1 cellular context compared by ENCODE assay signal in the genomic region with DNA sequence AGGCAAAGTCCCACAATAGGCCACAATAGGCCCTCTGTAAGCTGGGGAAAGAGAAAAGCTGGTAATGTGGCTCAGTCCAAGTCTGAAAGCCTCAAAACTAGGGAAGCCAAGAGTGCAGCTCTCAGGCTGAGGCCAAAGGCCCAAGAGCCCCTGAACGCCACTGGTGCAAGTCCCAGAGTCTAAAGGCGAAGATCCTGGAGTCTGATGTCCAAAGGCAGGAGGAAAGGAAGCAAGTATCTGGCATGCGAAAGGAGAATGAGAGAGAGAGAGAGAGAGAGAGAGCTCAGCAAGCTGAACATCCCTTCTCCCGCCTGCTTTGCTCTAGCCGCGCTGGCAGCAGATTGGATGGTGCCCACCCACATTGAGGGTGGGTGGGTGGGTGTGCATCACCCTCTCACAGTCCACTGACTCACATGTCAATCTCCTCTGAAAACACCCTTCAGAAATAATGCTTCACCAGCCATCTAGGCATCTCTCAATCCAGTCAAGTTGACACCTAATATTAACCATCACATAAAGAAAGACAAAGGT.
TF ChIP-seq lines count a peak whose summit lies in the region.

No MANE protein-coding gene starts in this region.

TF ChIP-seq in GM23338, 12 proteins besides CTCF, POLR2A, EP300 and RAD21 (continued from another document):
- TF ChIP-seq, protein P1, sequence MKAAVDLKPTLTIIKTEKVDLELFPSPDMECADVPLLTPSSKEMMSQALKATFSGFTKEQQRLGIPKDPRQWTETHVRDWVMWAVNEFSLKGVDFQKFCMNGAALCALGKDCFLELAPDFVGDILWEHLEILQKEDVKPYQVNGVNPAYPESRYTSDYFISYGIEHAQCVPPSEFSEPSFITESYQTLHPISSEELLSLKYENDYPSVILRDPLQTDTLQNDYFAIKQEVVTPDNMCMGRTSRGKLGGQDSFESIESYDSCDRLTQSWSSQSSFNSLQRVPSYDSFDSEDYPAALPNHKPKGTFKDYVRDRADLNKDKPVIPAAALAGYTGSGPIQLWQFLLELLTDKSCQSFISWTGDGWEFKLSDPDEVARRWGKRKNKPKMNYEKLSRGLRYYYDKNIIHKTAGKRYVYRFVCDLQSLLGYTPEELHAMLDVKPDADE (IDR thresholded peaks at IDR 0.05) = no peak
- TF ChIP-seq EZH2phosphoT487 (IDR thresholded peaks at IDR 0.05; ENCODE audit: unreplicated experiment) = no peak
- TF ChIP-seq, protein P2, sequence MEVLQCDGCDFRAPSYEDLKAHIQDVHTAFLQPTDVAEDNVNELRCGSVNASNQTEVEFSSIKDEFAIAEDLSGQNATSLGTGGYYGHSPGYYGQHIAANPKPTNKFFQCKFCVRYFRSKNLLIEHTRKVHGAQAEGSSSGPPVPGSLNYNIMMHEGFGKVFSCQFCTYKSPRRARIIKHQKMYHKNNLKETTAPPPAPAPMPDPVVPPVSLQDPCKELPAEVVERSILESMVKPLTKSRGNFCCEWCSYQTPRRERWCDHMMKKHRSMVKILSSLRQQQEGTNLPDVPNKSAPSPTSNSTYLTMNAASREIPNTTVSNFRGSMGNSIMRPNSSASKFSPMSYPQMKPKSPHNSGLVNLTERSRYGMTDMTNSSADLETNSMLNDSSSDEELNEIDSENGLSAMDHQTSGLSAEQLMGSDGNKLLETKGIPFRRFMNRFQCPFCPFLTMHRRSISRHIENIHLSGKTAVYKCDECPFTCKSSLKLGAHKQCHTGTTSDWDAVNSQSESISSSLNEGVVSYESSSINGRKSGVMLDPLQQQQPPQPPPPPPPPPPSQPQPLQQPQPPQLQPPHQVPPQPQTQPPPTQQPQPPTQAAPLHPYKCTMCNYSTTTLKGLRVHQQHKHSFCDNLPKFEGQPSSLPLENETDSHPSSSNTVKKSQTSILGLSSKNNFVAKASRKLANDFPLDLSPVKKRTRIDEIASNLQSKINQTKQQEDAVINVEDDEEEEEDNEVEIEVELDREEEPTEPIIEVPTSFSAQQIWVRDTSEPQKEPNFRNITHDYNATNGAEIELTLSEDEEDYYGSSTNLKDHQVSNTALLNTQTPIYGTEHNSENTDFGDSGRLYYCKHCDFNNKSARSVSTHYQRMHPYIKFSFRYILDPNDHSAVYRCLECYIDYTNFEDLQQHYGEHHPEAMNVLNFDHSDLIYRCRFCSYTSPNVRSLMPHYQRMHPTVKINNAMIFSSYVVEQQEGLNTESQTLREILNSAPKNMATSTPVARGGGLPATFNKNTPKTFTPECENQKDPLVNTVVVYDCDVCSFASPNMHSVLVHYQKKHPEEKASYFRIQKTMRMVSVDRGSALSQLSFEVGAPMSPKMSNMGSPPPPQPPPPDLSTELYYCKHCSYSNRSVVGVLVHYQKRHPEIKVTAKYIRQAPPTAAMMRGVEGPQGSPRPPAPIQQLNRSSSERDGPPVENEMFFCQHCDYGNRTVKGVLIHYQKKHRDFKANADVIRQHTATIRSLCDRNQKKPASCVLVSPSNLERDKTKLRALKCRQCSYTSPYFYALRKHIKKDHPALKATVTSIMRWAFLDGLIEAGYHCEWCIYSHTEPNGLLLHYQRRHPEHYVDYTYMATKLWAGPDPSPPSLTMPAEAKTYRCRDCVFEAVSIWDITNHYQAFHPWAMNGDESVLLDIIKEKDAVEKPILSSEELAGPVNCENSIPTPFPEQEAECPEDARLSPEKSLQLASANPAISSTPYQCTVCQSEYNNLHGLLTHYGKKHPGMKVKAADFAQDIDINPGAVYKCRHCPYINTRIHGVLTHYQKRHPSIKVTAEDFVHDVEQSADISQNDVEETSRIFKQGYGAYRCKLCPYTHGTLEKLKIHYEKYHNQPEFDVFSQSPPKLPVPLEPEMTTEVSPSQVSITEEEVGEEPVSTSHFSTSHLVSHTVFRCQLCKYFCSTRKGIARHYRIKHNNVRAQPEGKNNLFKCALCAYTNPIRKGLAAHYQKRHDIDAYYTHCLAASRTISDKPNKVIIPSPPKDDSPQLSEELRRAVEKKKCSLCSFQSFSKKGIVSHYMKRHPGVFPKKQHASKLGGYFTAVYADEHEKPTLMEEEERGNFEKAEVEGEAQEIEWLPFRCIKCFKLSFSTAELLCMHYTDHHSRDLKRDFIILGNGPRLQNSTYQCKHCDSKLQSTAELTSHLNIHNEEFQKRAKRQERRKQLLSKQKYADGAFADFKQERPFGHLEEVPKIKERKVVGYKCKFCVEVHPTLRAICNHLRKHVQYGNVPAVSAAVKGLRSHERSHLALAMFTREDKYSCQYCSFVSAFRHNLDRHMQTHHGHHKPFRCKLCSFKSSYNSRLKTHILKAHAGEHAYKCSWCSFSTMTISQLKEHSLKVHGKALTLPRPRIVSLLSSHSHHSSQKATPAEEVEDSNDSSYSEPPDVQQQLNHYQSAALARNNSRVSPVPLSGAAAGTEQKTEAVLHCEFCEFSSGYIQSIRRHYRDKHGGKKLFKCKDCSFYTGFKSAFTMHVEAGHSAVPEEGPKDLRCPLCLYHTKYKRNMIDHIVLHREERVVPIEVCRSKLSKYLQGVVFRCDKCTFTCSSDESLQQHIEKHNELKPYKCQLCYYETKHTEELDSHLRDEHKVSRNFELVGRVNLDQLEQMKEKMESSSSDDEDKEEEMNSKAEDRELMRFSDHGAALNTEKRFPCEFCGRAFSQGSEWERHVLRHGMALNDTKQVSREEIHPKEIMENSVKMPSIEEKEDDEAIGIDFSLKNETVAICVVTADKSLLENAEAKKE (CRISPR knock-in tag; IDR thresholded peaks at IDR 0.05) = no peak
- no peak for TF ChIP-seq STAT1 (IDR thresholded peaks at IDR 0.05; ENCODE audit: unreplicated experiment)
- no peak for TF ChIP-seq ZNF114 (CRISPR knock-in tag; IDR thresholded peaks at IDR 0.05)
- TF ChIP-seq CREB1 (CRISPR knock-in tag; IDR thresholded peaks at IDR 0.05; ENCODE audit: low read depth) = no peak
- TF ChIP-seq POLR2AphosphoS5 (IDR thresholded peaks at IDR 0.05; ENCODE audit: low read depth) = no peak
